In genomic region chr5:160306711-160307110, GRCh38 we compare ENCODE assay signal across 1 cellular context.
TF ChIP-seq lines count a peak whose summit lies in the region.

No MANE protein-coding gene starts in this region.

TF ChIP-seq in H1, 55 proteins besides CTCF, POLR2A, EP300 and RAD21 (continued from another document):
- TF ChIP-seq USF2 (IDR thresholded peaks at IDR 0.05; ENCODE audit: low read length) = no peak
- TF ChIP-seq ASH2L (IDR thresholded peaks at IDR 0.05; ENCODE audit: low read length) = no peak
- TF ChIP-seq CTBP2 (IDR thresholded peaks at IDR 0.05; ENCODE audit: borderline replicate concordance, insufficient read depth, insufficient read length, low read length) = no peak
- TF ChIP-seq CEBPB (IDR thresholded peaks at IDR 0.05; ENCODE audit: low read depth, low read length) = no peak
- no peak for TF ChIP-seq TAF1 (IDR thresholded peaks at IDR 0.05; ENCODE audit: low read depth, low read length)
- no peak for TF ChIP-seq JUND (IDR thresholded peaks at IDR 0.05; ENCODE audit: low read length)
- TF ChIP-seq CHD7 (IDR thresholded peaks at IDR 0.05; ENCODE audit: insufficient replicate concordance, low read length) = no peak
- TF ChIP-seq SP4 (IDR thresholded peaks at IDR 0.05; ENCODE audit: low read length) = no peak
- no peak for TF ChIP-seq SRF (IDR thresholded peaks at IDR 0.05; ENCODE audit: low read depth, low read length)
- TF ChIP-seq BRCA1 (IDR thresholded peaks at IDR 0.05; ENCODE audit: low read depth, low read length) = no peak
- TF ChIP-seq SUZ12 (IDR thresholded peaks at IDR 0.05; ENCODE audit: low read length) = no peak
- no peak for TF ChIP-seq RNF2 (IDR thresholded peaks at IDR 0.05; ENCODE audit: borderline replicate concordance, low read depth, low read length, missing control alignments, poor library complexity, severe bottlenecking)
- TF ChIP-seq RXRA (IDR thresholded peaks at IDR 0.05; ENCODE audit: insufficient read depth, low read depth, low read length) = no peak
